ENCODE assay signal across 8 cellular contexts in the genomic region with DNA sequence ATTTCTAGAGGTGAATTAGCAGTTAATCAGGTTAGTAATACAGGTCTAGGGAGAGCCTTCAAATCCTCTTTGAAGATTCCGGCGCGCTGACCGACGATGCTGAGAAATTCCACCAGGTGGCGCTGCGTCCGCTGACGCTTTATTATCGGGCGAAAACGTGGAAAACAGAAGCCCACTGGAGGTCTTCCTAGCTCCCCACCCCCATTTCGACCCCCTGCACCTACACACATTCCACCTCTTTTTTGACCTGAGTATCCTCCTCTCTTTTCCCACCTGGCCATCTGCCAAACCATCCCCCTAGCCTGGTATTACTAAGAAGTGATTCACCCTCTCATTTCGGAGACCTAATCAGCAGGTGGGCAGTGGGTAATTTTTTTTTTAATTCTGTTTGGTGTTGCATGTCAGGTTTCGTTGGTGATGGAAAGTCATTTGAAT.
DNase-seq lines count a peak whose midpoint lies in the region; ATAC-seq, FAIRE-seq and TF ChIP-seq lines count a peak whose summit lies in the region.

No MANE protein-coding gene starts in this region.

- H4K91ac ChIP-seq in neuronal stem cell (ENCODE audit: low read depth, low read length, poor library complexity), result no peak overlapping the region

- H3K23ac ChIP-seq in neuronal stem cell (ENCODE audit: low read depth, low read length, poor library complexity), result no peak overlapping the region

- H3K27ac ChIP-seq in A549, result peak overlapping the region; percentile 37 to 79
- no peak overlapping the region for H3K27ac ChIP-seq in neuronal stem cell (replicated peaks; ENCODE audit: low read length)
- no peak overlapping the region for H3K27ac ChIP-seq in thoracic aorta

- no peaks in the 10 kb centered on the region for H3K27me3 ChIP-seq in neuronal stem cell (ENCODE audit: control insufficient read depth in 3 of 3, insufficient read depth in 3 of 3, low read depth in 1 of 3, low read length in 3 of 3)
- H3K27me3 ChIP-seq in thoracic aorta (replicated peaks; ENCODE audit: insufficient read depth), result no peaks in the 10 kb centered on the region

- H3K36me3 ChIP-seq in neuronal stem cell (replicated peaks in 1 of 2; ENCODE audit: control insufficient read depth in 2 of 2, insufficient read depth in 2 of 2, low read length in 2 of 2), result no peaks in the 10 kb centered on the region
- H3K36me3 ChIP-seq in thoracic aorta, result no peaks in the 10 kb centered on the region

- H2BK12ac ChIP-seq in neuronal stem cell (ENCODE audit: low read length), result no peak overlapping the region

- peak; percentile 61 to 71 for DNase-seq in A549 (ENCODE audit: low read depth in 1 of 2, low spot score in 1 of 2)
- DNase-seq in GM12891 (ENCODE audit: insufficient read length, low spot score), result peak; percentile 29
- DNase-seq in NCI-H774 (lab: John Stamatoyannopoulos, UW), result peak; percentile 3
- DNase-seq in activated T-cell treated with anti-CD3 and anti-CD28 coated beads, Interleukin-2, amount 50 U/mL, for 1 hour, result peak; percentile 47
- peak; percentile 55 for DNase-seq in fibroblast of the aortic adventitia (ENCODE audit: low read depth)
- DNase-seq in neuronal stem cell (ENCODE audit: low spot score), result peak; percentile 48
- DNase-seq in thoracic aorta (ENCODE audit: low spot score), result no peak

- peak in 1 of 2 experiments; percentile 67; a peak in 3 of 6 replicates for ATAC-seq in A549
- ATAC-seq in thoracic aorta (ENCODE audit: insufficient number of reproducible peaks, low FRiP score, low read depth), result peak; percentile 26
- no peak for ATAC-seq in GM21737 (IDR thresholded peaks at IDR 0.05; ENCODE audit: unreplicated experiment)

- CTCF ChIA-PET in A549 (lab: Yijun Ruan, JAX), result interaction anchor here (0.6 to 2.8 kb wide), 49 partner anchors 8 to 901 kb away, joined by 3 to 37 read pairs (median 5); a partner anchor contains a TSS

- H4K8ac ChIP-seq in neuronal stem cell (ENCODE audit: low read depth, low read length), result no peak overlapping the region

- H3K4me2 ChIP-seq in A549 (peak overlapping the region; percentile 65), neuronal stem cell (ENCODE audit: insufficient read depth, low read length, poor library complexity, severe bottlenecking) (no peak overlapping the region)

- no peak overlapping the region for H3K18ac ChIP-seq in neuronal stem cell (ENCODE audit: low read length)

- POLR2A ChIA-PET in A549 (lab: Yijun Ruan, JAX), result interaction anchor here (0.8 to 1.0 kb wide), 2 partner anchors 66 to 194 kb away, joined by 3 to 5 read pairs; no protein-coding TSS in a partner anchor

- H2BK15ac ChIP-seq in neuronal stem cell (ENCODE audit: low read length), result no peak overlapping the region

- H3K14ac ChIP-seq in neuronal stem cell (ENCODE audit: low read length), result no peak overlapping the region

- no peak overlapping the region for H3K4ac ChIP-seq in neuronal stem cell (ENCODE audit: low read length)

- FAIRE-seq in A549 (lab: Jason Lieb, UNC) (no peak), GM12891 (lab: Jason Lieb, UNC) (no peak)

- TF ChIP-seq EP300 in A549 (IDR thresholded peaks at IDR 0.05), result no peak

- no peaks in the 10 kb centered on the region for H3K79me1 ChIP-seq in neuronal stem cell (ENCODE audit: low read depth, low read length)

- peak; percentile 92 for TF ChIP-seq RAD21 in A549 (conservative IDR thresholded peaks at IDR 0.05 in 1 of 2, IDR thresholded peaks at IDR 0.05 in 1 of 2)

- TF ChIP-seq CTCF in A549 (IDR thresholded peaks at IDR 0.05) (peak; percentile 98), fibroblast of the aortic adventitia (IDR thresholded peaks at IDR 0.05; ENCODE audit: insufficient read depth, low read length) (peak; percentile 92), thoracic aorta (IDR thresholded peaks at IDR 0.05) (peak; percentile 94)

- H2BK5ac ChIP-seq in neuronal stem cell (ENCODE audit: low read length), result no peak overlapping the region

- no peak overlapping the region for H2AK5ac ChIP-seq in neuronal stem cell (ENCODE audit: low read depth, low read length)

- no peaks in the 10 kb centered on the region for H3K9me3 ChIP-seq in A549
- no peaks in the 10 kb centered on the region for H3K9me3 ChIP-seq in neuronal stem cell (replicated peaks in 1 of 2; ENCODE audit: control insufficient read depth in 2 of 2, insufficient read depth in 1 of 2, low read depth in 1 of 2, low read length in 2 of 2)
- no peaks in the 10 kb centered on the region for H3K9me3 ChIP-seq in thoracic aorta

- no peak overlapping the region for H3K9ac ChIP-seq in neuronal stem cell (ENCODE audit: low read depth, low read length, poor library complexity)

- WGBS in A549 (ENCODE audit: missing lambda C conversion rate), result 2% methylated on average over 15 of the region's 15 CpGs
- WGBS in neuronal stem cell (ENCODE audit: extremely low coverage in 2 of 2, insufficient read length in 2 of 2, insufficient replicate concordance in 1 of 2), 2 donors, result no CpG with 5 or more reads among the region's 15 CpGs

- no peak overlapping the region for H2BK120ac ChIP-seq in neuronal stem cell (ENCODE audit: low read depth, low read length)

- TF ChIP-seq POLR2A in A549 (IDR thresholded peaks at IDR 0.05; ENCODE audit: low read length) (no peak), GM12891 (IDR thresholded peaks at IDR 0.05; ENCODE audit: low read depth, low read length) (no peak)

- H3K4me1 ChIP-seq in A549 (peaks cover 25% of the 10 kb centered on the region), neuronal stem cell (ENCODE audit: control insufficient read depth in 2 of 2, insufficient read depth in 1 of 2, low read depth in 1 of 2, low read length in 2 of 2) (peaks cover 0 to 2% of the 10 kb centered on the region in 2 donors), thoracic aorta (ENCODE audit: control insufficient read depth in 1 of 2, low read depth in 2 of 2) (peaks cover 4 to 17% of the 10 kb centered on the region in 2 donors)

- H2AFZ ChIP-seq in neuronal stem cell (ENCODE audit: low read length), result no peak overlapping the region

- peak overlapping the region; percentile 10; the same call in 1 of the 3 replicates for H3K4me3 ChIP-seq in A549
- H3K4me3 ChIP-seq in fibroblast of the aortic adventitia (ENCODE audit: low read depth, low read length), result no peak overlapping the region
- no peak overlapping the region for H3K4me3 ChIP-seq in neuronal stem cell (ENCODE audit: low read length in 2 of 2)
- peak overlapping the region; percentile 53 for H3K4me3 ChIP-seq in thoracic aorta

TF ChIP-seq in A549, 52 proteins besides CTCF, POLR2A, EP300 and RAD21:
- TF ChIP-seq JUN (IDR thresholded peaks at IDR 0.05) (0 out of 5 replicates have a peak, but pooled peaks of 1 of the 2 experiments have one; percentile 26), NR3C1 (IDR thresholded peaks at IDR 0.05) (no peak), HOXB5 (CRISPR knock-in tag; IDR thresholded peaks at IDR 0.05) (no peak), GATA3 (IDR thresholded peaks at IDR 0.05; ENCODE audit: borderline replicate concordance) (no peak), SMC3 (IDR thresholded peaks at IDR 0.05) (peak; percentile 98), FOSL2 (IDR thresholded peaks at IDR 0.05) (peak; percentile 26; the same call in 1 of the 2 replicates), FOSL2 (CRISPR knock-in tag; IDR thresholded peaks at IDR 0.05) (peak; percentile 50)
TF ChIP-seq in A549: peak in this region for 3.

TF ChIP-seq in GM12891, 5 proteins besides CTCF, POLR2A, EP300 and RAD21:
- no peak for TF ChIP-seq POLR2AphosphoS5 (IDR thresholded peaks at IDR 0.05; ENCODE audit: low read depth, low read length)
- TF ChIP-seq POU2F2 (IDR thresholded peaks at IDR 0.05; ENCODE audit: low read depth, low read length), result no peak
- TF ChIP-seq SPI1 (IDR thresholded peaks at IDR 0.05; ENCODE audit: low read depth, low read length), result no peak
- no peak for TF ChIP-seq PAX5 (IDR thresholded peaks at IDR 0.05; ENCODE audit: insufficient read depth, low read length, severe bottlenecking)
- TF ChIP-seq TAF1 (IDR thresholded peaks at IDR 0.05; ENCODE audit: low read depth, low read length), result no peak

Comparison
In these comparisons a context has a peak if more than half of its experiments do, and no peak if none do; other contexts are left out.
1. H3K27ac ChIP-seq: peak in A549 (2 of 2); none in neuronal stem cell (single experiment) and thoracic aorta (0 of 2).
2. H3K4me3 ChIP-seq: peak in A549 (single experiment) and thoracic aorta (single experiment); none in fibroblast of the aortic adventitia (single experiment) and neuronal stem cell (0 of 2).
3. Peak in every context shown above with its lines, with median percentiles within 50 percentile points of each other: CTCF ChIP-seq.